Comparison of ENCODE assay signal across 1 cellular context in the genomic region with DNA sequence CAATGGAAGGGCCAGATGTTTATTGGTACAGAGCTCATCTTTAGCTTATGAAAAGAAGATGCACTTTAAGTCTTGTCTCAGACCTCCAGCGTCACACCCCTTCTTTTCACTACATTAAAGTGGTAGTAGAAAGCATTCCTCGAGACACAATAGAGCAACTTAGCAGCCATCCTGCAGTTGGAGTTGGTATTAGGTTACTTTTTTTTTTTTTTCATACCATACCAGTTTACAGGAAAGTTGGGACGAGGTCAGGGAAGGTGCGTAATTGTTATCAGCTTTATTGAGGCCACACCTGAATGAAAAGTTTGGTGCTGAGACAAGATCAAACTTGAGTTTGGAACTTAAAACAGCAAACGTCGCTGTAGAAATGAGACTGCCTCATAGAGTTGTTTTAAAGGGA.
TF ChIP-seq lines count a peak whose summit lies in the region.

No MANE protein-coding gene starts in this region.

TF ChIP-seq in WTC11, 78 proteins besides CTCF, POLR2A, EP300 and RAD21 (continued from another document):
- TF ChIP-seq AR (CRISPR knock-in tag; IDR thresholded peaks at IDR 0.05) (no peak), TP53 (CRISPR knock-in tag; IDR thresholded peaks at IDR 0.05) (no peak), NFYB (CRISPR knock-in tag; conservative IDR thresholded peaks at IDR 0.05; ENCODE audit: low read depth) (no peak), FOXK1 (CRISPR knock-in tag; IDR thresholded peaks at IDR 0.05) (no peak), MLX (CRISPR knock-in tag; IDR thresholded peaks at IDR 0.05) (no peak), SP1 (CRISPR knock-in tag; conservative IDR thresholded peaks at IDR 0.05) (no peak), ZMAT4 (CRISPR knock-in tag; IDR thresholded peaks at IDR 0.05) (no peak)
- TF ChIP-seq, protein P1, sequence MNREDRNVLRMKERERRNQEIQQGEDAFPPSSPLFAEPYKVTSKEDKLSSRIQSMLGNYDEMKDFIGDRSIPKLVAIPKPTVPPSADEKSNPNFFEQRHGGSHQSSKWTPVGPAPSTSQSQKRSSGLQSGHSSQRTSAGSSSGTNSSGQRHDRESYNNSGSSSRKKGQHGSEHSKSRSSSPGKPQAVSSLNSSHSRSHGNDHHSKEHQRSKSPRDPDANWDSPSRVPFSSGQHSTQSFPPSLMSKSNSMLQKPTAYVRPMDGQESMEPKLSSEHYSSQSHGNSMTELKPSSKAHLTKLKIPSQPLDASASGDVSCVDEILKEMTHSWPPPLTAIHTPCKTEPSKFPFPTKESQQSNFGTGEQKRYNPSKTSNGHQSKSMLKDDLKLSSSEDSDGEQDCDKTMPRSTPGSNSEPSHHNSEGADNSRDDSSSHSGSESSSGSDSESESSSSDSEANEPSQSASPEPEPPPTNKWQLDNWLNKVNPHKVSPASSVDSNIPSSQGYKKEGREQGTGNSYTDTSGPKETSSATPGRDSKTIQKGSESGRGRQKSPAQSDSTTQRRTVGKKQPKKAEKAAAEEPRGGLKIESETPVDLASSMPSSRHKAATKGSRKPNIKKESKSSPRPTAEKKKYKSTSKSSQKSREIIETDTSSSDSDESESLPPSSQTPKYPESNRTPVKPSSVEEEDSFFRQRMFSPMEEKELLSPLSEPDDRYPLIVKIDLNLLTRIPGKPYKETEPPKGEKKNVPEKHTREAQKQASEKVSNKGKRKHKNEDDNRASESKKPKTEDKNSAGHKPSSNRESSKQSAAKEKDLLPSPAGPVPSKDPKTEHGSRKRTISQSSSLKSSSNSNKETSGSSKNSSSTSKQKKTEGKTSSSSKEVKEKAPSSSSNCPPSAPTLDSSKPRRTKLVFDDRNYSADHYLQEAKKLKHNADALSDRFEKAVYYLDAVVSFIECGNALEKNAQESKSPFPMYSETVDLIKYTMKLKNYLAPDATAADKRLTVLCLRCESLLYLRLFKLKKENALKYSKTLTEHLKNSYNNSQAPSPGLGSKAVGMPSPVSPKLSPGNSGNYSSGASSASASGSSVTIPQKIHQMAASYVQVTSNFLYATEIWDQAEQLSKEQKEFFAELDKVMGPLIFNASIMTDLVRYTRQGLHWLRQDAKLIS (CRISPR knock-in tag; IDR thresholded peaks at IDR 0.05; ENCODE audit: borderline replicate concordance) = no peak
